ENCODE assay signal across 9 cellular contexts in genomic region chr1:76336951-76337371, GRCh38.
A peak's percentile ranks its signal among the peaks of the same experiment; 100 is the strongest.
DNase-seq lines count a peak whose midpoint lies in the region; ATAC-seq and TF ChIP-seq lines count a peak whose summit lies in the region.
"Had no signal": no experiment of that assay in that cellular context is flagged by ENCODE, and none has a peak within 500 bp of the region (broad histone marks: within the 10 kb centered on the region; RNA-seq: fewer than 3 reads in every experiment).

No MANE protein-coding gene starts in this region.

- peaks cover 4% of the 10 kb centered on the region for H3K4me1 ChIP-seq in suprapubic skin

- no peak for TF ChIP-seq CTCF in suprapubic skin (IDR thresholded peaks at IDR 0.05)

- ATAC-seq in GM21825 (IDR thresholded peaks at IDR 0.05; ENCODE audit: unreplicated experiment) = no peak
- ATAC-seq in GM18519 (IDR thresholded peaks at IDR 0.05; ENCODE audit: low FRiP score, unreplicated experiment) = no peak

- H3K27ac ChIP-seq in suprapubic skin = no peak overlapping the region

- no peaks in the 10 kb centered on the region for H3K9me3 ChIP-seq in suprapubic skin

- no peak for TF ChIP-seq EP300 in suprapubic skin (IDR thresholded peaks at IDR 0.05)

- no peaks in the 10 kb centered on the region for H3K36me3 ChIP-seq in suprapubic skin

- TF ChIP-seq POLR2A in suprapubic skin (IDR thresholded peaks at IDR 0.05) = no peak

- H3K27me3 ChIP-seq in suprapubic skin = no peaks in the 10 kb centered on the region

- H3K4me3 ChIP-seq in suprapubic skin = no peak overlapping the region

- WGBS in suprapubic skin = 43% methylated on average over 8 of the region's 8 CpGs

- DNase-seq in HS-5 (ENCODE audit: low read depth) (peak; percentile 67), T1000 (lab: John Stamatoyannopoulos, UW) (peak; percentile 53), hypothalamus (lab: John Stamatoyannopoulos, UW) (peak in 41 of 51 donors; percentile 1 to 71 (median 19)), superior temporal gyrus (ENCODE audit: extremely low spot score) (peak; percentile 71), suprapubic skin (ENCODE audit: low spot score in 2 of 2) (no peak), T-helper 2 cell (no peak)
- DNase-seq: effector memory CD4-positive, alpha-beta T cell had no signal

Comparison
In these comparisons a context has a peak if more than half of its experiments do, and no peak if none do; other contexts are left out.
1. DNase-seq: peak in HS-5 (single experiment), T1000 (single experiment), hypothalamus (41 of 51) and superior temporal gyrus (single experiment); none in suprapubic skin (0 of 2) and T-helper 2 cell (0 of 5).